1 cellular context compared by ENCODE assay signal in the genomic region with DNA sequence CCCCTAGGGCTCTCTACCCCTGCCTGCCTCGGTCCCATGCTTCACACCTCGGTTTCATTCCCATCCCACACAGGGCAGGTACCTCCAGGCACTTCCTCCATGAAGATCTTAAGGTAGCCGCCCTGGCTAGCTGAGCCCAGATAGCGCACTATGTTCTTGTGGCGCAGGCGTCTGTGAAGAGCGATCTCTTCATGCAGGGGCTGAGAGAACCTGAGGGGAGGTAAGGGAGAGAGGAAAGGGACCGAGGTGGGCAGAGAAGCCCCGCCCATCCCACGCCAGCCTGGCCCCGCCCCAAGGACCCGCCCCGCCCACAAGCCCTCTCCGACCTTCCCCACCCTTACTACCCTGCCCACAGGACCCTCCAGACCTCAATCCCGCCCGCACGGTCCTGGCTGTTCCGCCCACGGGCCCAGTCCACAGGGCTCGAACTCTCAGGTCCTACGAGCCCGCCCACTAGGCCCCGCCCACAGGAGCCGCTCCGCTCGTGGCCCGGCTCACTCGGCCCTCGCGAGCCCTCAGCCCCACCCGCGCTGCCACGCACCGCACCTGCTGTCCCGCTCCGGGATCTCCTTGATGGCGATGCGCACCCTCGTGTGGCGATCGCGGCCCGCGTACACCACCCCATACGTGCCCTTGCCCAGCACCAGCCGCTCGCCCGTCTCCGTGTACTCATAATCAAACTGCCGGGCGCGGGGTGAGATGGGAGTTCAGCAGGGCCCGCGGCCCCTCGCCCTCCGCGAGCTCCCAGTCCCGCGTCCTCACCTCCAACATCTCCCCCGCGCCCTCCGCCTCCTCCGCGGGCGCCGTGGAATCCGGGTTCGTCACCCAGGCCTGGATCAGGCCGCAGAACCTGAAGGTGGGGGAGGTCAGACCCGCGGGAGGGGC.
TF ChIP-seq lines count a peak whose summit lies in the region.

No MANE protein-coding gene starts in this region.

TF ChIP-seq in HepG2, 621 proteins besides CTCF, POLR2A, EP300 and RAD21:
- TF ChIP-seq TSC22D2 (CRISPR knock-in tag; IDR thresholded peaks at IDR 0.05; ENCODE audit: borderline replicate concordance) (no peak), U2AF1 (optimal IDR thresholded peaks at IDR 0.05; ENCODE audit: low read depth, low read length) (no peak), MEIS2 (CRISPR knock-in tag; IDR thresholded peaks at IDR 0.05) (no peak), CCDC6 (CRISPR knock-in tag; IDR thresholded peaks at IDR 0.05) (no peak), ZIK1 (CRISPR knock-in tag; IDR thresholded peaks at IDR 0.05; ENCODE audit: borderline replicate concordance, low read depth) (no peak), NFYB (CRISPR knock-in tag; IDR thresholded peaks at IDR 0.05) (no peak), HMG20B (CRISPR knock-in tag; conservative IDR thresholded peaks at IDR 0.05) (no peak), XBP1 (CRISPR knock-in tag; IDR thresholded peaks at IDR 0.05) (no peak), SNAPC4 (CRISPR knock-in tag; IDR thresholded peaks at IDR 0.05) (no peak), REXO4 (CRISPR knock-in tag; IDR thresholded peaks at IDR 0.05; ENCODE audit: borderline replicate concordance) (no peak), KLF11 (CRISPR knock-in tag; IDR thresholded peaks at IDR 0.05) (no peak), ZNF232 (CRISPR knock-in tag; IDR thresholded peaks at IDR 0.05; ENCODE audit: borderline replicate concordance) (no peak)
- TF ChIP-seq, protein P1, sequence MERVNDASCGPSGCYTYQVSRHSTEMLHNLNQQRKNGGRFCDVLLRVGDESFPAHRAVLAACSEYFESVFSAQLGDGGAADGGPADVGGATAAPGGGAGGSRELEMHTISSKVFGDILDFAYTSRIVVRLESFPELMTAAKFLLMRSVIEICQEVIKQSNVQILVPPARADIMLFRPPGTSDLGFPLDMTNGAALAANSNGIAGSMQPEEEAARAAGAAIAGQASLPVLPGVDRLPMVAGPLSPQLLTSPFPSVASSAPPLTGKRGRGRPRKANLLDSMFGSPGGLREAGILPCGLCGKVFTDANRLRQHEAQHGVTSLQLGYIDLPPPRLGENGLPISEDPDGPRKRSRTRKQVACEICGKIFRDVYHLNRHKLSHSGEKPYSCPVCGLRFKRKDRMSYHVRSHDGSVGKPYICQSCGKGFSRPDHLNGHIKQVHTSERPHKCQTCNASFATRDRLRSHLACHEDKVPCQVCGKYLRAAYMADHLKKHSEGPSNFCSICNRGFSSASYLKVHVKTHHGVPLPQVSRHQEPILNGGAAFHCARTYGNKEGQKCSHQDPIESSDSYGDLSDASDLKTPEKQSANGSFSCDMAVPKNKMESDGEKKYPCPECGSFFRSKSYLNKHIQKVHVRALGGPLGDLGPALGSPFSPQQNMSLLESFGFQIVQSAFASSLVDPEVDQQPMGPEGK (CRISPR knock-in tag; IDR thresholded peaks at IDR 0.05) = no peak
